In genomic region chr2:177169810-177170514, GRCh38 we compare ENCODE assay signal across 8 cellular contexts. TPM values are rescaled to one million over a fixed set of nuclear protein-coding genes. Genes with fewer than 3 reads are reported as not detected.
A peak's percentile ranks its signal among the peaks of the same experiment; 100 is the strongest.
DNase-seq lines count a peak whose midpoint lies in the region; ATAC-seq lines count a peak whose summit lies in the region.

No MANE protein-coding gene starts in this region.

- no peak overlapping the region for H2BK5ac ChIP-seq in neuronal stem cell (ENCODE audit: low read length)

- H3K4me1 ChIP-seq in SJSA1 (replicated peaks) (peaks cover 67% of the 10 kb centered on the region), neuronal stem cell (ENCODE audit: control insufficient read depth in 2 of 2, insufficient read depth in 1 of 2, low read depth in 1 of 2, low read length in 2 of 2) (peaks cover 11 to 28% of the 10 kb centered on the region in 2 donors)

- no peak overlapping the region for H3K4ac ChIP-seq in neuronal stem cell (ENCODE audit: low read length)

- no peak overlapping the region for H2AK5ac ChIP-seq in neuronal stem cell (ENCODE audit: low read depth, low read length)

- peak overlapping the region; percentile 79 for H2AFZ ChIP-seq in neuronal stem cell (ENCODE audit: low read length)

- H3K9me3 ChIP-seq in SJSA1 (replicated peaks) (no peaks in the 10 kb centered on the region), neuronal stem cell (replicated peaks in 1 of 2; ENCODE audit: control insufficient read depth in 2 of 2, insufficient read depth in 1 of 2, low read depth in 1 of 2, low read length in 2 of 2) (no peaks in the 10 kb centered on the region)

- no peak overlapping the region for H3K23ac ChIP-seq in neuronal stem cell (ENCODE audit: low read depth, low read length, poor library complexity)

- DNase-seq in DMS153 (lab: John Stamatoyannopoulos, UW) (peak; percentile 98), SJSA1 (ENCODE audit: low read depth in 1 of 2, low spot score in 2 of 2) (peak in 1 of 2 experiments; percentile 41), neuronal stem cell (ENCODE audit: low spot score) (no peak), C1 segment of cervical spinal cord (lab: John Stamatoyannopoulos, UW) (no peak), CD1c-positive myeloid dendritic cell (ENCODE audit: extremely low spot score) (no peak), cerebellum (ENCODE audit: low spot score) (no peak)

- no peak overlapping the region for H3K18ac ChIP-seq in neuronal stem cell (ENCODE audit: low read length)

- H2BK12ac ChIP-seq in neuronal stem cell (ENCODE audit: low read length): no peak overlapping the region

- H3K27me3 ChIP-seq in SJSA1 (replicated peaks) (no peaks in the 10 kb centered on the region), neuronal stem cell (ENCODE audit: control insufficient read depth in 3 of 3, insufficient read depth in 3 of 3, low read depth in 1 of 3, low read length in 3 of 3) (no peaks in the 10 kb centered on the region)

- H3K4me2 ChIP-seq in neuronal stem cell (ENCODE audit: insufficient read depth, low read length, poor library complexity, severe bottlenecking): no peak overlapping the region

- H2BK15ac ChIP-seq in neuronal stem cell (ENCODE audit: low read length): no peak overlapping the region

- no peaks in the 10 kb centered on the region for H3K79me1 ChIP-seq in neuronal stem cell (ENCODE audit: low read depth, low read length)

- WGBS in neuronal stem cell (ENCODE audit: extremely low coverage in 2 of 2, insufficient read length in 2 of 2, insufficient replicate concordance in 1 of 2), 2 donors: no CpG with 5 or more reads among the region's 7 CpGs

- no peak overlapping the region for H3K9ac ChIP-seq in neuronal stem cell (ENCODE audit: low read depth, low read length, poor library complexity)

- H3K4me3 ChIP-seq in SJSA1: no peak overlapping the region
- no peak overlapping the region for H3K4me3 ChIP-seq in neuronal stem cell (ENCODE audit: low read length in 2 of 2)

- no peak overlapping the region for H2BK120ac ChIP-seq in neuronal stem cell (ENCODE audit: low read depth, low read length)

- H3K14ac ChIP-seq in neuronal stem cell (ENCODE audit: low read length): no peak overlapping the region

- no peak overlapping the region for H4K8ac ChIP-seq in neuronal stem cell (ENCODE audit: low read depth, low read length)

- peak overlapping the region; percentile 1; the same call in 1 of the 2 replicates for H3K27ac ChIP-seq in SJSA1
- H3K27ac ChIP-seq in neuronal stem cell (replicated peaks; ENCODE audit: low read length): no peak overlapping the region

- no peak overlapping the region for H4K91ac ChIP-seq in neuronal stem cell (ENCODE audit: low read depth, low read length, poor library complexity)

- no peaks in the 10 kb centered on the region for H3K36me3 ChIP-seq in SJSA1
- no peaks in the 10 kb centered on the region for H3K36me3 ChIP-seq in neuronal stem cell (replicated peaks in 1 of 2; ENCODE audit: control insufficient read depth in 2 of 2, insufficient read depth in 2 of 2, low read length in 2 of 2)

- ATAC-seq in GM19463 (IDR thresholded peaks at IDR 0.05; ENCODE audit: unreplicated experiment): peak; percentile 70
- ATAC-seq in HG03460 (IDR thresholded peaks at IDR 0.05; ENCODE audit: unreplicated experiment): peak; percentile 58

RNA-seq across cellular contexts. Expression of gene HNRNPA3, which starts 42.6 kb away (rescaled TPM):
- total RNA-seq in SJSA1 (2014; rRNA removed; shearing (Covaris generic)): 48.1 and 73.1 TPM in 2 replicates
- 314 TPM for polyA plus RNA-seq in neuronal stem cell (2013, experiment 1 of 2)
- polyA plus RNA-seq in neuronal stem cell (2013, experiment 2 of 2): 322 TPM
- total RNA-seq in cerebellum: 110 TPM
